Comparison of ENCODE assay signal across 2 cellular contexts in the genomic region with DNA sequence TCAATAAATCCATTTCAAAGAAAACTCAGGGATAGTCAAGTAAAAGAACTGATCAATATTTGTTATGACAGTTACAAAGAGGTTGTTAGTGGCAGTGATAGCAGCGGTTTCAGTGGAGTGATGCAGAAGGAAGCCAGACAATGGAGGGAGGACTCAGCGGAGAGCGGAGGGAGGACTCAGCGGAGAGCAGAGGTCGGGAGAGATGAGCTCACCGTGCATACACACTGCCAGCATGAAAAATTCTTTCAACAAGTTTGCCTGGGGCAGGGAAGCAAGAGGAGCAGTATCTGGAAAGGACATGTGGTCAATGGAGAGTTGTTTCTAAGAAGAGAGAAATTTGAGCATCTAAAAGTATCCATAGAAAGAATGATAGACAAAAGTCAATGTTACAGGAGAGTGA.
TF ChIP-seq lines count a peak whose summit lies in the region.

No MANE protein-coding gene starts in this region.

TF ChIP-seq in HepG2, 621 proteins besides CTCF, POLR2A, EP300 and RAD21:
- no peak for TF ChIP-seq FOXA3 (CRISPR knock-in tag; IDR thresholded peaks at IDR 0.05)
- TF ChIP-seq ZNF263 (CRISPR knock-in tag; IDR thresholded peaks at IDR 0.05): peak; percentile 84

TF ChIP-seq in K562, 482 proteins besides CTCF, POLR2A, EP300 and RAD21:
- TF ChIP-seq ZNF699 (CRISPR knock-in tag; IDR thresholded peaks at IDR 0.05; ENCODE audit: insufficient replicate concordance) (no peak), ZNF263 (CRISPR knock-in tag; IDR thresholded peaks at IDR 0.05; ENCODE audit: borderline replicate concordance) (peak; percentile 51; the same call in 1 of the 2 replicates), CHCHD3 (CRISPR knock-in tag; IDR thresholded peaks at IDR 0.05) (no peak), FOXM1 (IDR thresholded peaks at IDR 0.05; ENCODE audit: low read depth) (no peak), FOXM1 (CRISPR knock-in tag; IDR thresholded peaks at IDR 0.05; ENCODE audit: low read depth) (no peak), CTBP1 (IDR thresholded peaks at IDR 0.05; ENCODE audit: borderline replicate concordance) (no peak), RBM25 (IDR thresholded peaks at IDR 0.05; ENCODE audit: low read depth, low read length, severe bottlenecking) (no peak)
